32 cellular contexts compared by ENCODE assay signal in the genomic region with DNA sequence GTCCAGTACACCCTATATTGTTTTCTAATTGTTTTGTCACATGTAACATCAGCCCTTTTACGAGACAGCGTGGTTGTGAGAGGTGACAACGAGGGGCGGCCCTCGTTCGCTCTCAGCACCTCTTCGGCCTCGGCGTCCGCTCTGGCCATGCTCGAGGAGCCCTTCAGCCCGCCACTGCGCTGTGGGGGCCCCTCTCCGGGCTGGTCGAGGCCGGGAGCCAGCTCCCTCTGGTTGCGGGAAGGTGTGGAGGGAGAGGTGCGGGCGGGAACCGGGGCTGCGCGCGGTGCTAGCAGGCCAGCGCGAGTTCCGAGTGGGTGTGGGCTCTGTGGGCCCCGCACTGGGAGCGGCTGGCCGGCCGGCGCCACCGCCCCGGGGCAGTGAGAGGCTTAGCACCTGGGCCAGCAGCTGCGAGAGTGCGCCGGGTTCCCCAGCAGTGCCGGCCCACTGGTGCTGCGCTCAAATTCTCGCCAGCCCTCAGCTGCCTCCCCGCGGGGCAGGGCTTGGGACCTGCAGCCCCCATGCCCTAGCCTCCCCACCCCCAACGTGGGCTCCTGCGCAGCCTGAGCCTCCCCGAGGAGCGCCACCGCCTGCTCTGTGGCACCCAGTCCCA.
"Had no signal": no experiment of that assay in that cellular context is flagged by ENCODE, and none has a peak within 500 bp of the region (broad histone marks: within the 10 kb centered on the region; RNA-seq: fewer than 3 reads in every experiment).

No MANE protein-coding gene starts in this region.

- H3K27ac Mint-ChIP-seq: activated B cell treated with CpG ODN at 0.5 μM for 24 hours; activated CD8-positive, alpha-beta T cell treated with anti-CD3 and anti-CD28 coated beads for 36 hours; activated naive CD4-positive, alpha-beta T cell treated with anti-CD3 and anti-CD28 coated beads, Interleukin-2, amount 10 ng/mL, durations not matched to agents 7 days and 5 days; activated naive CD4-positive, alpha-beta T cell treated with anti-CD3 and anti-CD28 coated beads, Interleukin-2, amount 50 U/mL, for 72 hours; activated naive CD8-positive, alpha-beta T cell treated with anti-CD3 and anti-CD28 coated beads, Interleukin-2, amount 10 ng/mL, durations not matched to agents 7 days and 5 days; activated T-helper 17 cell treated with anti-CD3 and anti-CD28 coated beads, Interleukin-2, amount 50 U/mL, for 72 hours; brain; dendritic cell treated with granulocyte-macrophage colony-stimulating factor and Interleukin-4, amounts not matched to agents 40 ng/mL and 50 ng/mL, for 4 days; endodermal cell; T-helper 17 cell; T-helper 2 cell treated with Interferon-gamma antibody and Interleukin-4, amounts not matched to agents 5 μg/mL and 100 μg/mL, for 36 hours had no signal

- H3K36me3 ChIP-seq: ascending aorta, breast epithelium, cardiac muscle cell, WERI-Rb-1 had no signal

- H3K4me3 ChIP-seq: ascending aorta, breast epithelium, cardiac muscle cell, coronary artery, dorsolateral prefrontal cortex had no signal

- H3K9me3 Mint-ChIP-seq: activated B cell treated with CpG ODN at 0.5 μM for 24 hours; activated CD8-positive, alpha-beta T cell treated with anti-CD3 and anti-CD28 coated beads for 36 hours; activated naive CD4-positive, alpha-beta T cell treated with anti-CD3 and anti-CD28 coated beads, Interleukin-2, amount 10 ng/mL, durations not matched to agents 7 days and 5 days; activated naive CD4-positive, alpha-beta T cell treated with anti-CD3 and anti-CD28 coated beads, Interleukin-2, amount 50 U/mL, for 72 hours; activated naive CD8-positive, alpha-beta T cell treated with anti-CD3 and anti-CD28 coated beads, Interleukin-2, amount 10 ng/mL, durations not matched to agents 7 days and 5 days; activated T-cell treated with anti-CD3 and anti-CD28 coated beads, Interleukin-2, amount 50 U/mL, for 4 hours; activated T-helper 17 cell treated with anti-CD3 and anti-CD28 coated beads, Interleukin-2, amount 50 U/mL, for 72 hours; T-helper 2 cell treated with Interferon-gamma antibody and Interleukin-4, amounts not matched to agents 5 μg/mL and 100 μg/mL, for 36 hours had no signal

- H3K4me3 Mint-ChIP-seq: activated B cell treated with CpG ODN at 0.5 μM for 24 hours; activated CD8-positive, alpha-beta T cell treated with anti-CD3 and anti-CD28 coated beads for 36 hours; activated naive CD4-positive, alpha-beta T cell treated with anti-CD3 and anti-CD28 coated beads, Interleukin-2, amount 10 ng/mL, durations not matched to agents 7 days and 5 days; activated naive CD8-positive, alpha-beta T cell treated with anti-CD3 and anti-CD28 coated beads, Interleukin-2, amount 10 ng/mL, durations not matched to agents 7 days and 5 days; activated T-cell treated with anti-CD3 and anti-CD28 coated beads, Interleukin-2, amount 50 U/mL, for 4 hours; activated T-helper 17 cell treated with anti-CD3 and anti-CD28 coated beads, Interleukin-2, amount 50 U/mL, for 72 hours; brain; dendritic cell treated with granulocyte-macrophage colony-stimulating factor and Interleukin-4, amounts not matched to agents 40 ng/mL and 50 ng/mL, for 4 days; endodermal cell; T-helper 17 cell; T-helper 2 cell treated with Interferon-gamma antibody and Interleukin-4, amounts not matched to agents 5 μg/mL and 100 μg/mL, for 36 hours had no signal

- ATAC-seq: activated CD4-positive, CD25-positive, alpha-beta regulatory T cell treated with anti-CD3 and anti-CD28 coated beads, Interleukin-2, amount 50 U/mL, for 24 hours; activated CD8-positive, alpha-beta T cell treated with anti-CD3 and anti-CD28 coated beads for 36 hours; activated naive CD4-positive, alpha-beta T cell treated with anti-CD3 and anti-CD28 coated beads, Interleukin-2, amount 50 U/mL, for 72 hours; activated T-cell treated with anti-CD3 and anti-CD28 coated beads, Interleukin-2, amount 50 U/mL, for 4 hours; activated T-helper 17 cell treated with anti-CD3 and anti-CD28 coated beads, Interleukin-2, amount 50 U/mL, for 72 hours; esophagus mucosa; T-helper 17 cell had no signal

- H3K27me3 ChIP-seq: ascending aorta, breast epithelium, dorsolateral prefrontal cortex had no signal

- H3K4me1 Mint-ChIP-seq: activated B cell treated with CpG ODN at 0.5 μM for 24 hours; activated T-helper 17 cell treated with anti-CD3 and anti-CD28 coated beads, Interleukin-2, amount 50 U/mL, for 72 hours; T-helper 17 cell had no signal

- H3K9me3 ChIP-seq: ascending aorta, breast epithelium had no signal

- DNase-seq: activated B cell treated with CpG ODN at 0.5 μM for 24 hours; activated CD4-positive, alpha-beta T cell treated with anti-CD3 and anti-CD28 coated beads for 48 hours; activated CD4-positive, alpha-beta T cell treated with anti-CD3 and anti-CD28 coated beads, Interleukin-2, amount 50 U/mL, for 1 hour; activated CD4-positive, alpha-beta T cell treated with anti-CD3 and anti-CD28 coated beads, Interleukin-2, amount 50 U/mL, for 48 hours; activated CD8-positive, alpha-beta memory T cell treated with anti-CD3 and anti-CD28 coated beads for 24 hours; activated CD8-positive, alpha-beta T cell treated with anti-CD3 and anti-CD28 coated beads for 36 hours; activated effector memory CD4-positive, alpha-beta T cell treated with Interleukin-2 at 50 U/mL for 16 hours; activated naive CD4-positive, alpha-beta T cell; activated naive CD4-positive, alpha-beta T cell treated with anti-CD3 and anti-CD28 coated beads, Interleukin-2, amount 10 ng/mL, durations not matched to agents 7 days and 5 days; activated naive CD8-positive, alpha-beta T cell treated with anti-CD3 and anti-CD28 coated beads, Interleukin-2, amount 10 ng/mL, durations not matched to agents 7 days and 5 days; activated T-cell treated with anti-CD3 and anti-CD28 coated beads, Interleukin-2, amount 50 U/mL, for 4 hours; central memory CD4-positive, alpha-beta T cell; cerebellar nuclear complex; dorsolateral prefrontal cortex; effector memory CD4-positive, alpha-beta T cell; endodermal cell; foreskin fibroblast; T-helper 1 cell; T-helper 17 cell; T1000; WERI-Rb-1 had no signal

- H3K27ac ChIP-seq: ascending aorta, breast epithelium, cardiac muscle cell, coronary artery, dorsolateral prefrontal cortex, WERI-Rb-1 had no signal

- H3K36me3 Mint-ChIP-seq: activated naive CD4-positive, alpha-beta T cell treated with anti-CD3 and anti-CD28 coated beads, Interleukin-2, amount 10 ng/mL, durations not matched to agents 7 days and 5 days; activated naive CD4-positive, alpha-beta T cell treated with anti-CD3 and anti-CD28 coated beads, Interleukin-2, amount 50 U/mL, for 72 hours; activated naive CD8-positive, alpha-beta T cell treated with anti-CD3 and anti-CD28 coated beads, Interleukin-2, amount 10 ng/mL, durations not matched to agents 7 days and 5 days had no signal
